11 cellular contexts compared by ENCODE assay signal in the genomic region with DNA sequence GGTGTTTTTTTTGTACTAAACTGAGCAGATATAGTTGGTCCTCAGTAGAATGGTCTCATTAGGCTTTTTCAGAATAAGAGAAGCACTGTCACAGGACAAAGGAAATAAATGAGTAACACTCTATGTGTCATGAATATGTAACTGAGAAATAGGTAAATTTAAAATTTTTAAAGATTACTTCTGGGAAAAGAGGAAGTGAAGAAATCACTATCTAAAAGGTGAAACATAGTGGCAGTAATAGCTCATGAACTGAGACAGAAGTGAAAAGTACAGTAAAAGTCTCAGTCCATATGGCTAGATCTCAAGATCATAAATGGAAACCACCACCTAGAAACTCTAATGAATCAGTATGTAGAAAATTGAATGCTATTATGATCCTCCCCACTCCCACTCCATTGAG.
DNase-seq lines count a peak whose midpoint lies in the region; ATAC-seq and TF ChIP-seq lines count a peak whose summit lies in the region.
"Had no signal": no experiment of that assay in that cellular context is flagged by ENCODE, and none has a peak within 500 bp of the region (broad histone marks: within the 10 kb centered on the region; RNA-seq: fewer than 3 reads in every experiment).

No MANE protein-coding gene starts in this region.

- H3K27ac Mint-ChIP-seq in activated T-helper 17 cell treated with anti-CD3 and anti-CD28 coated beads, Interleukin-2, amount 50 U/mL, for 72 hours: peak overlapping the region; percentile 65
- H3K27ac Mint-ChIP-seq: brain had no signal

- no peaks in the 10 kb centered on the region for H3K27me3 ChIP-seq in esophagus muscularis mucosa
- H3K27me3 ChIP-seq in MG63: no peaks in the 10 kb centered on the region

- H3K4me3 ChIP-seq in esophagus muscularis mucosa (no peak overlapping the region), MG63 (no peak overlapping the region)
- H3K4me3 ChIP-seq: smooth muscle cell had no signal

- H3K9me3 Mint-ChIP-seq in activated T-helper 17 cell treated with anti-CD3 and anti-CD28 coated beads, Interleukin-2, amount 50 U/mL, for 72 hours: no peaks in the 10 kb centered on the region
- H3K9me3 Mint-ChIP-seq: brain had no signal

- no peak for TF ChIP-seq POLR2A in esophagus muscularis mucosa (IDR thresholded peaks at IDR 0.05; ENCODE audit: low read depth)

- H3K9me3 ChIP-seq in esophagus muscularis mucosa: no peaks in the 10 kb centered on the region
- H3K9me3 ChIP-seq in MG63: no peaks in the 10 kb centered on the region

- H3K27me3 Mint-ChIP-seq in activated T-helper 17 cell treated with anti-CD3 and anti-CD28 coated beads, Interleukin-2, amount 50 U/mL, for 72 hours: no peaks in the 10 kb centered on the region
- H3K27me3 Mint-ChIP-seq: brain had no signal

- peak; percentile 89 for ATAC-seq in GM18519 (IDR thresholded peaks at IDR 0.05; ENCODE audit: low FRiP score, unreplicated experiment)
- peak; percentile 84 for ATAC-seq in GM21360 (IDR thresholded peaks at IDR 0.05; ENCODE audit: unreplicated experiment)
- peak; percentile 83 for ATAC-seq in HG03066 (IDR thresholded peaks at IDR 0.05; ENCODE audit: low read depth, unreplicated experiment)
- peak; percentile 90 for ATAC-seq in activated T-helper 17 cell treated with anti-CD3 and anti-CD28 coated beads, Interleukin-2, amount 50 U/mL, for 72 hours (replicated peaks)

- DNase-seq in NCI-H446 (lab: John Stamatoyannopoulos, UW) (no peak), esophagus muscularis mucosa (ENCODE audit: extremely low spot score) (no peak), MG63 (no peak), Ammon's horn (ENCODE audit: low spot score) (no peak)
- DNase-seq: NCI-H524 treated with DMSO at 0.1 percent for 48 hours had no signal

- no peak for TF ChIP-seq CTCF in esophagus muscularis mucosa (IDR thresholded peaks at IDR 0.05)

- peak overlapping the region; percentile 59 for H3K4me3 Mint-ChIP-seq in activated T-helper 17 cell treated with anti-CD3 and anti-CD28 coated beads, Interleukin-2, amount 50 U/mL, for 72 hours
- H3K4me3 Mint-ChIP-seq: brain had no signal

- peaks cover 0 to 26% (median 6%) of the 10 kb centered on the region in 4 donors for H3K36me3 ChIP-seq in esophagus muscularis mucosa
- no peaks in the 10 kb centered on the region for H3K36me3 ChIP-seq in MG63

- peaks cover 29% of the 10 kb centered on the region for H3K4me1 Mint-ChIP-seq in activated T-helper 17 cell treated with anti-CD3 and anti-CD28 coated beads, Interleukin-2, amount 50 U/mL, for 72 hours

- no peak for TF ChIP-seq EP300 in esophagus muscularis mucosa (IDR thresholded peaks at IDR 0.05)

- intact Hi-C loops in esophagus muscularis mucosa (cut with DNase I): loop anchor here (10.0 kb wide), 1 partner anchor 239 kb away; no protein-coding TSS in a partner anchor

- no peak overlapping the region for H3K27ac ChIP-seq in esophagus muscularis mucosa (replicated peaks in 1 of 4)

- peaks cover 0 to 8% (median 3%) of the 10 kb centered on the region in 4 donors for H3K4me1 ChIP-seq in esophagus muscularis mucosa

- peaks cover 32% of the 10 kb centered on the region for H3K36me3 Mint-ChIP-seq in activated T-helper 17 cell treated with anti-CD3 and anti-CD28 coated beads, Interleukin-2, amount 50 U/mL, for 72 hours (ENCODE audit: low read depth)
- H3K36me3 Mint-ChIP-seq: brain had no signal
